17 cellular contexts compared by ENCODE assay signal in the genomic region with DNA sequence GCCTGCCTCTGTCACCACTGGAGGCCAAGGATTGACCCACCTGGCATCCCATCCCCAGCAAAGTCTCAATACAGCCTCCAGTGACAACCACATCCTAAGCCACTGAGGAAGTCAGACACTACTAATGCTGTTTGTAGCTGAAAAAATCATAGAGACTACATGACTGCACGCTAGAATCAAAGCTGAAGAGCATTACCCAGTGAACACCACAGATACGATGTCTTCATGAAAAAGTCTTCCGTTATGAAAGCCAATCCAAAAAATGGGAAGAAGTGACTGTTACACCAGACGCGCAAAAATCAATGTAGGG. TPM values are rescaled to one million over a fixed set of nuclear protein-coding genes. Genes with fewer than 3 reads are reported as not detected.
DNase-seq lines count a peak whose midpoint lies in the region; ATAC-seq and TF ChIP-seq lines count a peak whose summit lies in the region.
"Had no signal": no experiment of that assay in that cellular context is flagged by ENCODE, and none has a peak within 500 bp of the region (broad histone marks: within the 10 kb centered on the region; RNA-seq: fewer than 3 reads in every experiment).

No MANE protein-coding gene starts in this region.

- peaks cover 12% of the 10 kb centered on the region for H3K4me1 Mint-ChIP-seq in activated naive CD8-positive, alpha-beta T cell treated with anti-CD3 and anti-CD28 coated beads, Interleukin-2, amount 10 ng/mL, durations not matched to agents 7 days and 5 days
- H3K4me1 Mint-ChIP-seq in activated naive CD8-positive, alpha-beta T cell treated with anti-CD3 and anti-CD28 coated beads for 36 hours, result peaks cover 16% of the 10 kb centered on the region
- peaks cover 19% of the 10 kb centered on the region for H3K4me1 Mint-ChIP-seq in activated CD8-positive, alpha-beta T cell treated with anti-CD3 and anti-CD28 coated beads, Interleukin-2, amount 10 ng/mL, durations not matched to agents 7 days and 5 days (ENCODE audit: low read depth)
- no peaks in the 10 kb centered on the region for H3K4me1 Mint-ChIP-seq in endodermal cell
- H3K4me1 Mint-ChIP-seq: H9 had no signal

- peak; percentile 22 for TF ChIP-seq CTCF in endodermal cell (conservative IDR thresholded peaks at IDR 0.05)

- no peaks in the 10 kb centered on the region for H3K27me3 ChIP-seq in endodermal cell (ENCODE audit: control insufficient read depth, insufficient read depth, low read length, poor library complexity, severe bottlenecking)
- H3K27me3 ChIP-seq: BLaER1 treated with 17β-estradiol and CSF1 and Interleukin-3, amounts not matched to agents 10 nM and 100 nM had no signal

- H3K27ac ChIP-seq in endodermal cell (ENCODE audit: low read depth, low read length), result no peak overlapping the region
- H3K27ac ChIP-seq: BLaER1 treated with 17β-estradiol and CSF1 and Interleukin-3, amounts not matched to agents 10 nM and 100 nM had no signal

- POLR2A ChIA-PET in activated naive CD8-positive, alpha-beta T cell treated with anti-CD3 and anti-CD28 coated beads, Interleukin-2, amount 10 ng/mL, durations not matched to agents 7 days and 5 days (lab: Charles Lee), result no interaction called here
- POLR2A ChIA-PET in activated CD8-positive, alpha-beta T cell treated with anti-CD3 and anti-CD28 coated beads, Interleukin-2, amount 10 ng/mL, durations not matched to agents 7 days and 5 days (lab: Charles Lee), result no interaction called here

- H3K9me3 ChIP-seq in endodermal cell (ENCODE audit: control insufficient read depth, low read length), result no peaks in the 10 kb centered on the region
- H3K9me3 ChIP-seq: BLaER1 treated with 17β-estradiol and CSF1 and Interleukin-3, amounts not matched to agents 10 nM and 100 nM had no signal

- ATAC-seq in activated naive CD8-positive, alpha-beta T cell treated with anti-CD3 and anti-CD28 coated beads, Interleukin-2, amount 10 ng/mL, durations not matched to agents 7 days and 5 days (ENCODE audit: low read depth), result peak; percentile 72
- ATAC-seq in activated CD8-positive, alpha-beta T cell treated with anti-CD3 and anti-CD28 coated beads, Interleukin-2, amount 10 ng/mL, durations not matched to agents 7 days and 5 days, result no peak
- ATAC-seq in GM19467 (IDR thresholded peaks at IDR 0.05; ENCODE audit: unreplicated experiment), result no peak
- no peak for ATAC-seq in HG02852 (IDR thresholded peaks at IDR 0.05; ENCODE audit: unreplicated experiment)
- no peak for ATAC-seq in GM18870 (IDR thresholded peaks at IDR 0.05; ENCODE audit: unreplicated experiment)

- H3K36me3 ChIP-seq in endodermal cell (ENCODE audit: control insufficient read depth, insufficient read depth, low read length), result no peaks in the 10 kb centered on the region
- H3K36me3 ChIP-seq: BLaER1 treated with 17β-estradiol and CSF1 and Interleukin-3, amounts not matched to agents 10 nM and 100 nM had no signal

- H3K4me3 Mint-ChIP-seq in activated naive CD8-positive, alpha-beta T cell treated with anti-CD3 and anti-CD28 coated beads, Interleukin-2, amount 10 ng/mL, durations not matched to agents 7 days and 5 days, result peak overlapping the region; percentile 14
- no peak overlapping the region for H3K4me3 Mint-ChIP-seq in activated naive CD8-positive, alpha-beta T cell treated with anti-CD3 and anti-CD28 coated beads for 36 hours
- no peak overlapping the region for H3K4me3 Mint-ChIP-seq in activated CD8-positive, alpha-beta T cell treated with anti-CD3 and anti-CD28 coated beads, Interleukin-2, amount 10 ng/mL, durations not matched to agents 7 days and 5 days
- H3K4me3 Mint-ChIP-seq in endodermal cell, result no peak overlapping the region
- H3K4me3 Mint-ChIP-seq: CD4-positive, CD25-positive, alpha-beta regulatory T cell; H9; IgD-negative memory B cell had no signal

- H3K4me3 ChIP-seq in endodermal cell (ENCODE audit: low read length), result no peak overlapping the region
- H3K4me3 ChIP-seq: BLaER1 treated with 17β-estradiol and CSF1 and Interleukin-3, amounts not matched to agents 10 nM and 100 nM had no signal

- no peak overlapping the region for H3K9ac ChIP-seq in endodermal cell (ENCODE audit: extremely low read depth, low read length, poor library complexity, severe bottlenecking)
- H3K9ac ChIP-seq: BLaER1 treated with 17β-estradiol and CSF1 and Interleukin-3, amounts not matched to agents 10 nM and 100 nM had no signal

- no peak for DNase-seq in activated naive CD8-positive, alpha-beta T cell treated with anti-CD3 and anti-CD28 coated beads, Interleukin-2, amount 10 ng/mL, durations not matched to agents 7 days and 5 days
- no peak for DNase-seq in activated naive CD8-positive, alpha-beta T cell treated with anti-CD3 and anti-CD28 coated beads for 36 hours
- no peak for DNase-seq in activated CD8-positive, alpha-beta T cell treated with anti-CD3 and anti-CD28 coated beads, Interleukin-2, amount 10 ng/mL, durations not matched to agents 7 days and 5 days
- no peak for DNase-seq in endodermal cell
- DNase-seq: ACHN; CD4-positive, CD25-positive, alpha-beta regulatory T cell; DMS 273 treated with DMSO at 0.1 percent for 48 hours; GOT3; H9 had no signal

- H3K36me3 Mint-ChIP-seq in activated naive CD8-positive, alpha-beta T cell treated with anti-CD3 and anti-CD28 coated beads, Interleukin-2, amount 10 ng/mL, durations not matched to agents 7 days and 5 days, result no peaks in the 10 kb centered on the region
- no peaks in the 10 kb centered on the region for H3K36me3 Mint-ChIP-seq in activated naive CD8-positive, alpha-beta T cell treated with anti-CD3 and anti-CD28 coated beads for 36 hours
- H3K36me3 Mint-ChIP-seq in activated CD8-positive, alpha-beta T cell treated with anti-CD3 and anti-CD28 coated beads, Interleukin-2, amount 10 ng/mL, durations not matched to agents 7 days and 5 days (ENCODE audit: low read depth), result no peaks in the 10 kb centered on the region
- no peaks in the 10 kb centered on the region for H3K36me3 Mint-ChIP-seq in endodermal cell (ENCODE audit: low read depth)
- H3K36me3 Mint-ChIP-seq: CD4-positive, CD25-positive, alpha-beta regulatory T cell; IgD-negative memory B cell had no signal

- H3K4me1 ChIP-seq in endodermal cell (ENCODE audit: control insufficient read depth, insufficient read depth, low read length), result no peaks in the 10 kb centered on the region

- H3K9me3 Mint-ChIP-seq in activated naive CD8-positive, alpha-beta T cell treated with anti-CD3 and anti-CD28 coated beads, Interleukin-2, amount 10 ng/mL, durations not matched to agents 7 days and 5 days, result no peaks in the 10 kb centered on the region
- H3K9me3 Mint-ChIP-seq in activated naive CD8-positive, alpha-beta T cell treated with anti-CD3 and anti-CD28 coated beads for 36 hours, result no peaks in the 10 kb centered on the region
- no peaks in the 10 kb centered on the region for H3K9me3 Mint-ChIP-seq in activated CD8-positive, alpha-beta T cell treated with anti-CD3 and anti-CD28 coated beads, Interleukin-2, amount 10 ng/mL, durations not matched to agents 7 days and 5 days (ENCODE audit: insufficient read depth)
- peaks cover under 1% of the 10 kb centered on the region for H3K9me3 Mint-ChIP-seq in endodermal cell
- H3K9me3 Mint-ChIP-seq: H9, IgD-negative memory B cell had no signal

- CTCF ChIA-PET in activated CD8-positive, alpha-beta T cell treated with anti-CD3 and anti-CD28 coated beads, Interleukin-2, amount 10 ng/mL, durations not matched to agents 7 days and 5 days (lab: Charles Lee), result interaction anchor here (1.0 to 1.3 kb wide), 2 partner anchors 44 to 195 kb away, joined by 3 to 6 read pairs; no protein-coding TSS in a partner anchor

- WGBS in endodermal cell (ENCODE audit: insufficient coverage in 1 of 2, insufficient read length in 1 of 2), 2 experiments, result 97% methylated on average over 5 of the region's 5 CpGs

- peaks cover 26% of the 10 kb centered on the region for H3K27me3 Mint-ChIP-seq in activated naive CD8-positive, alpha-beta T cell treated with anti-CD3 and anti-CD28 coated beads, Interleukin-2, amount 10 ng/mL, durations not matched to agents 7 days and 5 days
- peaks cover 8% of the 10 kb centered on the region for H3K27me3 Mint-ChIP-seq in activated naive CD8-positive, alpha-beta T cell treated with anti-CD3 and anti-CD28 coated beads for 36 hours
- H3K27me3 Mint-ChIP-seq in activated CD8-positive, alpha-beta T cell treated with anti-CD3 and anti-CD28 coated beads, Interleukin-2, amount 10 ng/mL, durations not matched to agents 7 days and 5 days (ENCODE audit: low read depth), result peaks cover 24% of the 10 kb centered on the region
- H3K27me3 Mint-ChIP-seq in endodermal cell (ENCODE audit: insufficient read depth), result peaks cover 2% of the 10 kb centered on the region

- peak overlapping the region; percentile 72 for H3K27ac Mint-ChIP-seq in activated naive CD8-positive, alpha-beta T cell treated with anti-CD3 and anti-CD28 coated beads, Interleukin-2, amount 10 ng/mL, durations not matched to agents 7 days and 5 days
- H3K27ac Mint-ChIP-seq in activated naive CD8-positive, alpha-beta T cell treated with anti-CD3 and anti-CD28 coated beads for 36 hours, result no peak overlapping the region
- peak overlapping the region; percentile 22 for H3K27ac Mint-ChIP-seq in activated CD8-positive, alpha-beta T cell treated with anti-CD3 and anti-CD28 coated beads, Interleukin-2, amount 10 ng/mL, durations not matched to agents 7 days and 5 days
- H3K27ac Mint-ChIP-seq in endodermal cell, result no peak overlapping the region
- H3K27ac Mint-ChIP-seq: CD4-positive, CD25-positive, alpha-beta regulatory T cell; H9 had no signal

RNA-seq across cellular contexts. Expression of a gene that starts 11.1 kb away (rescaled TPM):
- 100 to 1,000 TPM in 1 of 2 experiments, 10 to 100 TPM in 1; 94.2 to 105 TPM for total RNA-seq in activated naive CD8-positive, alpha-beta T cell treated with anti-CD3 and anti-CD28 coated beads, Interleukin-2, amount 10 ng/mL, durations not matched to agents 7 days and 5 days
- 100 to 1,000 TPM; 164 to 179 TPM for total RNA-seq in activated naive CD8-positive, alpha-beta T cell treated with anti-CD3 and anti-CD28 coated beads for 36 hours
- total RNA-seq in activated CD8-positive, alpha-beta T cell treated with anti-CD3 and anti-CD28 coated beads, Interleukin-2, amount 10 ng/mL, durations not matched to agents 7 days and 5 days, result 100 to 1,000 TPM; 116 to 122 TPM
- 10 to 100 TPM; 84.9 to 96.4 TPM for total RNA-seq in endodermal cell
- polyA plus RNA-seq in endodermal cell (2013, experiment 1 of 2), result 80.0 TPM
- polyA plus RNA-seq in endodermal cell (2013, experiment 2 of 2), result 78.3 TPM

RNA-seq across cellular contexts. Expression of a gene that starts 11.4 kb away (rescaled TPM):
- 1 to 10 TPM; 6.9 TPM for total RNA-seq in activated naive CD8-positive, alpha-beta T cell treated with anti-CD3 and anti-CD28 coated beads, Interleukin-2, amount 10 ng/mL, durations not matched to agents 7 days and 5 days
- total RNA-seq in activated naive CD8-positive, alpha-beta T cell treated with anti-CD3 and anti-CD28 coated beads for 36 hours, result 10 to 100 TPM; 23.4 to 25.4 TPM
- total RNA-seq in activated CD8-positive, alpha-beta T cell treated with anti-CD3 and anti-CD28 coated beads, Interleukin-2, amount 10 ng/mL, durations not matched to agents 7 days and 5 days, result 1 to 10 TPM; 7.1 to 9.3 TPM
- 10 to 100 TPM in 1 of 2 donors, 1 to 10 TPM in 1; 7.4 to 12.0 TPM for total RNA-seq in endodermal cell
- polyA plus RNA-seq in endodermal cell (2013, experiment 1 of 2), result 11.8 TPM
- 9.1 TPM for polyA plus RNA-seq in endodermal cell (2013, experiment 2 of 2)

RNA-seq across cellular contexts. Expression of a gene that starts 20.5 kb away (rescaled TPM):
- not detected for total RNA-seq in activated naive CD8-positive, alpha-beta T cell treated with anti-CD3 and anti-CD28 coated beads, Interleukin-2, amount 10 ng/mL, durations not matched to agents 7 days and 5 days
- total RNA-seq in activated naive CD8-positive, alpha-beta T cell treated with anti-CD3 and anti-CD28 coated beads for 36 hours, result not detected
- not detected for total RNA-seq in activated CD8-positive, alpha-beta T cell treated with anti-CD3 and anti-CD28 coated beads, Interleukin-2, amount 10 ng/mL, durations not matched to agents 7 days and 5 days
- total RNA-seq in endodermal cell, result not detected
- polyA plus RNA-seq in endodermal cell (2013, experiment 1 of 2), result not detected
- polyA plus RNA-seq in endodermal cell (2013, experiment 2 of 2), result not detected
- total RNA-seq: A172; Calu3; CD4-positive, CD25-positive, alpha-beta regulatory T cell; H9; HT1080 had no signal
- polyA plus RNA-seq: CD4-positive, CD25-positive, alpha-beta regulatory T cell; IgD-negative memory B cell had no signal

RNA-seq across cellular contexts. Expression of a gene that starts 43.8 kb away (rescaled TPM):
- 1 to 10 TPM; 1.4 to 1.7 TPM for total RNA-seq in activated naive CD8-positive, alpha-beta T cell treated with anti-CD3 and anti-CD28 coated beads, Interleukin-2, amount 10 ng/mL, durations not matched to agents 7 days and 5 days
- 1 to 10 TPM; 2.3 to 2.9 TPM for total RNA-seq in activated naive CD8-positive, alpha-beta T cell treated with anti-CD3 and anti-CD28 coated beads for 36 hours
- 1 to 10 TPM; 1.2 to 1.6 TPM for total RNA-seq in activated CD8-positive, alpha-beta T cell treated with anti-CD3 and anti-CD28 coated beads, Interleukin-2, amount 10 ng/mL, durations not matched to agents 7 days and 5 days
- under 1 TPM in 1 of 2 donors, not detected in 1; 0.97 TPM for total RNA-seq in endodermal cell
- 0.68 TPM for polyA plus RNA-seq in endodermal cell (2013, experiment 1 of 2)
- polyA plus RNA-seq in endodermal cell (2013, experiment 2 of 2), result 0.95 TPM

Comparison
In these comparisons a context has a peak if more than half of its experiments do, and no peak if none do; other contexts are left out.
1. H3K27ac Mint-ChIP-seq: peak in activated naive CD8-positive, alpha-beta T cell treated with anti-CD3 and anti-CD28 coated beads, Interleukin-2, amount 10 ng/mL, durations not matched to agents 7 days and 5 days (single experiment) and activated CD8-positive, alpha-beta T cell treated with anti-CD3 and anti-CD28 coated beads, Interleukin-2, amount 10 ng/mL, durations not matched to agents 7 days and 5 days (single experiment); none in activated naive CD8-positive, alpha-beta T cell treated with anti-CD3 and anti-CD28 coated beads for 36 hours (single experiment) and endodermal cell (single experiment).